Comparison of ENCODE assay signal across 1 cellular context in genomic region chr1:154503898-154504297, GRCh38.
TF ChIP-seq lines count a peak whose summit lies in the region.

No MANE protein-coding gene starts in this region.

TF ChIP-seq in A549, 52 proteins besides CTCF, POLR2A, EP300 and RAD21 (continued from another document):
- TF ChIP-seq, protein P1, sequence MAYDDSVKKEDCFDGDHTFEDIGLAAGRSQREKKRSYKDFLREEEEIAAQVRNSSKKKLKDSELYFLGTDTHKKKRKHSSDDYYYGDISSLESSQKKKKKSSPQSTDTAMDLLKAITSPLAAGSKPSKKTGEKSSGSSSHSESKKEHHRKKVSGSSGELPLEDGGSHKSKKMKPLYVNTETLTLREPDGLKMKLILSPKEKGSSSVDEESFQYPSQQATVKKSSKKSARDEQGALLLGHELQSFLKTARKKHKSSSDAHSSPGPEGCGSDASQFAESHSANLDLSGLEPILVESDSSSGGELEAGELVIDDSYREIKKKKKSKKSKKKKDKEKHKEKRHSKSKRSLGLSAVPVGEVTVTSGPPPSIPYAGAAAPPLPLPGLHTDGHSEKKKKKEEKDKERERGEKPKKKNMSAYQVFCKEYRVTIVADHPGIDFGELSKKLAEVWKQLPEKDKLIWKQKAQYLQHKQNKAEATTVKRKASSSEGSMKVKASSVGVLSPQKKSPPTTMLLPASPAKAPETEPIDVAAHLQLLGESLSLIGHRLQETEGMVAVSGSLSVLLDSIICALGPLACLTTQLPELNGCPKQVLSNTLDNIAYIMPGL (CRISPR knock-in tag; IDR thresholded peaks at IDR 0.05; ENCODE audit: borderline replicate concordance) = no peak
